18 cellular contexts compared by ENCODE assay signal in genomic region chr1:8435569-8436071, GRCh38.
A peak's percentile ranks its signal among the peaks of the same experiment; 100 is the strongest.
DNase-seq lines count a peak whose midpoint lies in the region; ATAC-seq and TF ChIP-seq lines count a peak whose summit lies in the region.
"Had no signal": no experiment of that assay in that cellular context is flagged by ENCODE, and none has a peak within 500 bp of the region (broad histone marks: within the 10 kb centered on the region; RNA-seq: fewer than 3 reads in every experiment).

No MANE protein-coding gene starts in this region.

- no peaks in the 10 kb centered on the region for H3K36me3 ChIP-seq in sigmoid colon
- H3K36me3 ChIP-seq: neural progenitor cell had no signal

- no peak overlapping the region for H3K4me3 Mint-ChIP-seq in activated B cell treated with CpG ODN at 0.5 μM for 24 hours
- H3K4me3 Mint-ChIP-seq: activated CD8-positive, alpha-beta memory T cell treated with anti-CD3 and anti-CD28 coated beads, Interleukin-2, amount 10 ng/mL, durations not matched to agents 7 days and 5 days; activated naive CD4-positive, alpha-beta T cell treated with anti-CD3 and anti-CD28 coated beads, Interleukin-2, amount 10 ng/mL, durations not matched to agents 7 days and 5 days; dendritic cell treated with granulocyte-macrophage colony-stimulating factor and Interleukin-4, amounts not matched to agents 40 ng/mL and 50 ng/mL, for 4 days; neural progenitor cell had no signal

- peaks cover 3% of the 10 kb centered on the region for H3K36me3 Mint-ChIP-seq in activated B cell treated with CpG ODN at 0.5 μM for 24 hours (ENCODE audit: low read depth)

- H3K27ac Mint-ChIP-seq in activated B cell treated with CpG ODN at 0.5 μM for 24 hours, result peak overlapping the region; percentile 54
- H3K27ac Mint-ChIP-seq: activated CD8-positive, alpha-beta memory T cell treated with anti-CD3 and anti-CD28 coated beads, Interleukin-2, amount 10 ng/mL, durations not matched to agents 7 days and 5 days; activated naive CD4-positive, alpha-beta T cell treated with anti-CD3 and anti-CD28 coated beads, Interleukin-2, amount 10 ng/mL, durations not matched to agents 7 days and 5 days; dendritic cell treated with granulocyte-macrophage colony-stimulating factor and Interleukin-4, amounts not matched to agents 40 ng/mL and 50 ng/mL, for 4 days; neural progenitor cell had no signal

- POLR2A ChIA-PET in activated B cell treated with CpG ODN at 0.5 μM for 24 hours (lab: Charles Lee), result interaction anchor here (1.3 kb wide), 1 partner anchor 8 kb away, joined by 5 read pairs; no protein-coding TSS in a partner anchor

- TF ChIP-seq EP300 in sigmoid colon (IDR thresholded peaks at IDR 0.05), result no peak

- intact Hi-C loops in activated B cell treated with CpG ODN at 0.5 μM for 24 hours (cut with micrococcal nuclease), result no loop called here
- intact Hi-C loops in sigmoid colon (cut with DNase I), result no loop called here

- H3K4me1 Mint-ChIP-seq in activated B cell treated with CpG ODN at 0.5 μM for 24 hours, result peaks cover 79% of the 10 kb centered on the region

- no peak for TF ChIP-seq CTCF in activated B cell treated with CpG ODN at 0.5 μM for 24 hours (IDR thresholded peaks at IDR 0.05)
- TF ChIP-seq CTCF in sigmoid colon (IDR thresholded peaks at IDR 0.05), result no peak

- peak; percentile 32 for ATAC-seq in activated B cell treated with CpG ODN at 0.5 μM for 24 hours (ENCODE audit: low read depth)
- ATAC-seq in GM19397 (IDR thresholded peaks at IDR 0.05; ENCODE audit: unreplicated experiment), result no peak
- ATAC-seq: activated CD8-positive, alpha-beta memory T cell treated with anti-CD3 and anti-CD28 coated beads, Interleukin-2, amount 10 ng/mL, durations not matched to agents 7 days and 5 days; SK-N-SH treated with all-trans-retinoic acid at 6 μM for 48 hours had no signal

- 84 to 91% methylated on average over 3 of the region's 3 CpGs for WGBS in sigmoid colon, 2 donors

- peak; percentile 96 for DNase-seq in DMS79 treated with DMSO at 0.1 percent for 48 hours (lab: John Stamatoyannopoulos, UW)
- peak; percentile 72 to 94 for DNase-seq in NCI-H2081 (lab: John Stamatoyannopoulos, UW)
- no peak for DNase-seq in activated B cell treated with CpG ODN at 0.5 μM for 24 hours
- DNase-seq in sigmoid colon, result no peak
- no peak for DNase-seq in nucleus accumbens (lab: John Stamatoyannopoulos, UW)
- no peak for DNase-seq in 8988T
- DNase-seq: activated CD4-positive, alpha-beta T cell treated with anti-CD3 and anti-CD28 coated beads for 48 hours; activated CD8-positive, alpha-beta memory T cell treated with anti-CD3 and anti-CD28 coated beads, Interleukin-2, amount 10 ng/mL, durations not matched to agents 7 days and 5 days; activated naive CD4-positive, alpha-beta T cell treated with anti-CD3 and anti-CD28 coated beads, Interleukin-2, amount 10 ng/mL, durations not matched to agents 7 days and 5 days; EL; NCI-H1092; NCI-H524 had no signal

- no peak for TF ChIP-seq POLR2A in sigmoid colon (IDR thresholded peaks at IDR 0.05)

- no peaks in the 10 kb centered on the region for H3K9me3 Mint-ChIP-seq in activated B cell treated with CpG ODN at 0.5 μM for 24 hours
- H3K9me3 Mint-ChIP-seq: activated naive CD4-positive, alpha-beta T cell treated with anti-CD3 and anti-CD28 coated beads, Interleukin-2, amount 10 ng/mL, durations not matched to agents 7 days and 5 days; dendritic cell treated with granulocyte-macrophage colony-stimulating factor and Interleukin-4, amounts not matched to agents 40 ng/mL and 50 ng/mL, for 4 days; neural progenitor cell had no signal

- no peaks in the 10 kb centered on the region for H3K27me3 Mint-ChIP-seq in activated B cell treated with CpG ODN at 0.5 μM for 24 hours
- H3K27me3 Mint-ChIP-seq: activated CD8-positive, alpha-beta memory T cell treated with anti-CD3 and anti-CD28 coated beads, Interleukin-2, amount 10 ng/mL, durations not matched to agents 7 days and 5 days; activated naive CD4-positive, alpha-beta T cell treated with anti-CD3 and anti-CD28 coated beads, Interleukin-2, amount 10 ng/mL, durations not matched to agents 7 days and 5 days; dendritic cell treated with granulocyte-macrophage colony-stimulating factor and Interleukin-4, amounts not matched to agents 40 ng/mL and 50 ng/mL, for 4 days had no signal

- no peak overlapping the region for H3K4me3 ChIP-seq in sigmoid colon
- H3K4me3 ChIP-seq: BLaER1 treated with 17β-estradiol and CSF1 and Interleukin-3, amounts not matched to agents 10 nM and 100 nM; neural progenitor cell; skin epidermis had no signal

- no peaks in the 10 kb centered on the region for H3K9me3 ChIP-seq in sigmoid colon
- H3K9me3 ChIP-seq: BLaER1 treated with 17β-estradiol and CSF1 and Interleukin-3, amounts not matched to agents 10 nM and 100 nM had no signal

- CTCF ChIA-PET in activated B cell treated with CpG ODN at 0.5 μM for 24 hours (lab: Charles Lee), result interaction anchor here (1.0 kb wide), 1 partner anchor 27 kb away, joined by 3 read pairs; no protein-coding TSS in a partner anchor

- H3K27ac ChIP-seq in sigmoid colon, result peak overlapping the region in 3 of 4 donors; percentile 33 to 79 (median 50)
- H3K27ac ChIP-seq: BLaER1 treated with 17β-estradiol and CSF1 and Interleukin-3, amounts not matched to agents 10 nM and 100 nM; neural progenitor cell; skin epidermis had no signal

- no peaks in the 10 kb centered on the region for H3K27me3 ChIP-seq in sigmoid colon
- H3K27me3 ChIP-seq: neural progenitor cell had no signal

- peaks cover 0 to 52% (median 36%) of the 10 kb centered on the region in 4 donors for H3K4me1 ChIP-seq in sigmoid colon

Comparison
In these comparisons a context has a peak if more than half of its experiments do, and no peak if none do; other contexts are left out.
1. DNase-seq: peak in DMS79 treated with DMSO at 0.1 percent for 48 hours (single experiment) and NCI-H2081 (2 of 2); none in activated B cell treated with CpG ODN at 0.5 μM for 24 hours (single experiment), sigmoid colon (single experiment), nucleus accumbens (0 of 56) and 8988T (single experiment).